38 cellular contexts compared by ENCODE assay signal in the genomic region with DNA sequence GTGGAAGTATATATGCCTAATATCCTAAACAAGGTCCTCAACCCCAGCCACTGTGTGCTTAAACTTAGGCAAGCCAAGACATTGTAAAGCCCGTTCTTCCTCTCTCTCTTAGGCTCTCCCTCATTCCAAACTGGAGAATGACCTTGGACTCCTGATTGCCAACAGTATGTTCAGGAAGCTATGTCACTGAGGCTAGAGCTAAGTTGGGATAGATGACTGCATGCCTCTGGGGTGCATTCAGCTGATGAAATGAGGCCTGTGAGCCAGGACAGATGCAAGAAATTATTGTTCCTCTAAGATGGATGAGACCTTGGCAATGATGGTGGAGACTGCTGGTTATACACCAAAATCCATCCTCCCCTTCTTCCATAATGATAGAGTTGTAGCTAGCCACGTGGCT. TPM values are rescaled to one million over a fixed set of nuclear protein-coding genes. Genes with fewer than 3 reads are reported as not detected.
"Had no signal": no experiment of that assay in that cellular context is flagged by ENCODE, and none has a peak within 500 bp of the region (broad histone marks: within the 10 kb centered on the region; RNA-seq: fewer than 3 reads in every experiment).

No MANE protein-coding gene starts in this region.

- H3K9me3 Mint-ChIP-seq: activated CD4-positive, alpha-beta memory T cell treated with anti-CD3 and anti-CD28 coated beads for 36 hours; activated CD4-positive, alpha-beta T cell treated with anti-CD3 and anti-CD28 coated beads, Interleukin-2, amount 10 ng/mL, durations not matched to agents 24 days and 14 days; activated naive CD4-positive, alpha-beta T cell treated with anti-CD3 and anti-CD28 coated beads for 36 hours; activated naive CD8-positive, alpha-beta T cell treated with anti-CD3 and anti-CD28 coated beads, Interleukin-2, amount 50 U/mL, for 24 hours; activated T-helper 1 cell treated with anti-CD3 and anti-CD28 coated beads, Interleukin-12 subunit alpha, Interleukin-12 subunit beta, Interleukin-2, Interleukin-4 antibody, amounts not matched to agents 30 ng/mL and 10 ng/mL and 1 ng/mL, durations not matched to agents 14 hours and 24 hours and 36 hours; central memory CD8-positive, alpha-beta T cell; dendritic cell treated with granulocyte-macrophage colony-stimulating factor and Interleukin-4, amounts not matched to agents 40 ng/mL and 50 ng/mL, for 4 days; endodermal cell had no signal

- H3K27ac ChIP-seq: adrenal gland, breast epithelium, cardiac muscle cell, coronary artery, dorsolateral prefrontal cortex, foreskin keratinocyte, gastroesophageal sphincter had no signal

- H3K4me3 Mint-ChIP-seq: activated CD4-positive, alpha-beta memory T cell treated with anti-CD3 and anti-CD28 coated beads for 36 hours; activated CD4-positive, alpha-beta T cell treated with anti-CD3 and anti-CD28 coated beads for 36 hours; activated CD4-positive, alpha-beta T cell treated with anti-CD3 and anti-CD28 coated beads, Interleukin-2, amount 10 ng/mL, durations not matched to agents 24 days and 14 days; activated CD8-positive, alpha-beta memory T cell treated with anti-CD3 and anti-CD28 coated beads, Interleukin-2, amount 10 ng/mL, durations not matched to agents 7 days and 5 days; activated CD8-positive, alpha-beta T cell treated with anti-CD3 and anti-CD28 coated beads, Interleukin-2, amount 10 ng/mL, durations not matched to agents 7 days and 5 days; activated naive CD4-positive, alpha-beta T cell treated with anti-CD3 and anti-CD28 coated beads for 36 hours; activated naive CD4-positive, alpha-beta T cell treated with anti-CD3 and anti-CD28 coated beads, Interleukin-2, amount 50 U/mL, for 24 hours; activated naive CD8-positive, alpha-beta T cell treated with anti-CD3 and anti-CD28 coated beads for 36 hours; activated naive CD8-positive, alpha-beta T cell treated with anti-CD3 and anti-CD28 coated beads, Interleukin-2, amount 50 U/mL, for 24 hours; activated T-helper 1 cell treated with anti-CD3 and anti-CD28 coated beads, Interleukin-12 subunit alpha, Interleukin-12 subunit beta, Interleukin-2, Interleukin-4 antibody, amounts not matched to agents 30 ng/mL and 10 ng/mL and 1 ng/mL, durations not matched to agents 14 hours and 24 hours and 36 hours; brain; central memory CD8-positive, alpha-beta T cell; dendritic cell treated with granulocyte-macrophage colony-stimulating factor and Interleukin-4, amounts not matched to agents 40 ng/mL and 50 ng/mL, for 4 days; endodermal cell had no signal

- H3K4me1 Mint-ChIP-seq: activated CD4-positive, alpha-beta T cell treated with anti-CD3 and anti-CD28 coated beads for 36 hours; activated CD4-positive, alpha-beta T cell treated with anti-CD3 and anti-CD28 coated beads, Interleukin-2, amount 10 ng/mL, durations not matched to agents 24 days and 14 days; activated CD8-positive, alpha-beta memory T cell treated with anti-CD3 and anti-CD28 coated beads, Interleukin-2, amount 10 ng/mL, durations not matched to agents 7 days and 5 days; activated naive CD4-positive, alpha-beta T cell treated with anti-CD3 and anti-CD28 coated beads, Interleukin-2, amount 50 U/mL, for 24 hours; activated naive CD8-positive, alpha-beta T cell treated with anti-CD3 and anti-CD28 coated beads for 36 hours; activated naive CD8-positive, alpha-beta T cell treated with anti-CD3 and anti-CD28 coated beads, Interleukin-2, amount 50 U/mL, for 24 hours; brain; central memory CD8-positive, alpha-beta T cell; endodermal cell had no signal

- H3K4me3 ChIP-seq: adrenal gland, breast epithelium, cardiac muscle cell, coronary artery, dorsolateral prefrontal cortex, gastroesophageal sphincter had no signal

- DNase-seq: activated CD4-positive, alpha-beta memory T cell treated with anti-CD3 and anti-CD28 coated beads for 36 hours; activated CD4-positive, alpha-beta T cell treated with anti-CD3 and anti-CD28 coated beads for 36 hours; activated CD4-positive, alpha-beta T cell treated with anti-CD3 and anti-CD28 coated beads, Interleukin-2, amount 10 ng/mL, durations not matched to agents 24 days and 14 days; activated CD4-positive, CD25-positive, alpha-beta regulatory T cell; activated CD4-positive, CD25-positive, alpha-beta regulatory T cell treated with anti-CD3 and anti-CD28 coated beads, Interleukin-2, amount 50 U/mL, for 72 hours; activated CD8-positive, alpha-beta memory T cell treated with anti-CD3 and anti-CD28 coated beads, Interleukin-2, amount 10 ng/mL, durations not matched to agents 7 days and 5 days; activated CD8-positive, alpha-beta memory T cell treated with anti-CD3 and anti-CD28 coated beads, Interleukin-2, amount 50 U/mL, for 4 hours; activated CD8-positive, alpha-beta T cell treated with anti-CD3 and anti-CD28 coated beads, Interleukin-2, amount 10 ng/mL, durations not matched to agents 7 days and 5 days; activated effector memory CD4-positive, alpha-beta T cell treated with anti-CD3 and anti-CD28 coated beads, Interleukin-2, amount 50 U/mL, for 16 hours; activated naive CD4-positive, alpha-beta T cell treated with anti-CD3 and anti-CD28 coated beads for 36 hours; activated naive CD8-positive, alpha-beta T cell treated with anti-CD3 and anti-CD28 coated beads for 36 hours; activated naive CD8-positive, alpha-beta T cell treated with anti-CD3 and anti-CD28 coated beads, Interleukin-2, amount 50 U/mL, for 24 hours; activated T-cell treated with anti-CD3 and anti-CD28 coated beads, Interleukin-2, amount 50 U/mL, for 1 hour; activated T-cell treated with anti-CD3 and anti-CD28 coated beads, Interleukin-2, amount 50 U/mL, for 48 hours; adrenal gland; amygdala; aorta; dorsolateral prefrontal cortex; effector memory CD4-positive, alpha-beta T cell; endodermal cell; foreskin keratinocyte; T-helper 2 cell had no signal

- H3K27me3 ChIP-seq: adrenal gland had no signal

- H3K4me1 ChIP-seq: adrenal gland, breast epithelium, foreskin keratinocyte, gastroesophageal sphincter had no signal

- ATAC-seq: activated CD4-positive, alpha-beta T cell treated with anti-CD3 and anti-CD28 coated beads for 36 hours; activated CD8-positive, alpha-beta memory T cell treated with anti-CD3 and anti-CD28 coated beads, Interleukin-2, amount 10 ng/mL, durations not matched to agents 7 days and 5 days; activated CD8-positive, alpha-beta T cell treated with anti-CD3 and anti-CD28 coated beads, Interleukin-2, amount 10 ng/mL, durations not matched to agents 7 days and 5 days; activated naive CD8-positive, alpha-beta T cell treated with anti-CD3 and anti-CD28 coated beads, Interleukin-2, amount 50 U/mL, for 24 hours; esophagus mucosa; foreskin keratinocyte; gastroesophageal sphincter had no signal

- H3K9me3 ChIP-seq: adrenal gland, breast epithelium, gastroesophageal sphincter had no signal

- H3K36me3 ChIP-seq: adrenal gland, breast epithelium, cardiac muscle cell, gastroesophageal sphincter had no signal

- H3K27ac Mint-ChIP-seq: activated CD4-positive, alpha-beta memory T cell treated with anti-CD3 and anti-CD28 coated beads for 36 hours; activated CD4-positive, alpha-beta T cell treated with anti-CD3 and anti-CD28 coated beads for 36 hours; activated CD4-positive, alpha-beta T cell treated with anti-CD3 and anti-CD28 coated beads, Interleukin-2, amount 10 ng/mL, durations not matched to agents 24 days and 14 days; activated CD8-positive, alpha-beta memory T cell treated with anti-CD3 and anti-CD28 coated beads, Interleukin-2, amount 10 ng/mL, durations not matched to agents 7 days and 5 days; activated CD8-positive, alpha-beta T cell treated with anti-CD3 and anti-CD28 coated beads, Interleukin-2, amount 10 ng/mL, durations not matched to agents 7 days and 5 days; activated naive CD4-positive, alpha-beta T cell treated with anti-CD3 and anti-CD28 coated beads for 36 hours; activated naive CD4-positive, alpha-beta T cell treated with anti-CD3 and anti-CD28 coated beads, Interleukin-2, amount 50 U/mL, for 24 hours; activated naive CD8-positive, alpha-beta T cell treated with anti-CD3 and anti-CD28 coated beads for 36 hours; activated naive CD8-positive, alpha-beta T cell treated with anti-CD3 and anti-CD28 coated beads, Interleukin-2, amount 50 U/mL, for 24 hours; activated T-helper 1 cell treated with anti-CD3 and anti-CD28 coated beads, Interleukin-12 subunit alpha, Interleukin-12 subunit beta, Interleukin-2, Interleukin-4 antibody, amounts not matched to agents 30 ng/mL and 10 ng/mL and 1 ng/mL, durations not matched to agents 14 hours and 24 hours and 36 hours; activated T-helper 2 cell treated with anti-CD3 and anti-CD28 coated beads, Interferon-gamma antibody, Interleukin-2, Interleukin-4, amounts not matched to agents 10 μg/mL and 5 μg/mL and 100 μg/mL, durations not matched to agents 14 hours and 24 hours and 36 hours; brain; dendritic cell treated with granulocyte-macrophage colony-stimulating factor and Interleukin-4, amounts not matched to agents 40 ng/mL and 50 ng/mL, for 4 days; endodermal cell had no signal

- H3K36me3 Mint-ChIP-seq: activated CD4-positive, alpha-beta memory T cell treated with anti-CD3 and anti-CD28 coated beads for 36 hours; activated CD8-positive, alpha-beta memory T cell treated with anti-CD3 and anti-CD28 coated beads, Interleukin-2, amount 10 ng/mL, durations not matched to agents 7 days and 5 days; activated naive CD4-positive, alpha-beta T cell treated with anti-CD3 and anti-CD28 coated beads, Interleukin-2, amount 50 U/mL, for 24 hours; activated naive CD8-positive, alpha-beta T cell treated with anti-CD3 and anti-CD28 coated beads for 36 hours; brain had no signal

RNA-seq across cellular contexts. Expression of a gene that starts 27.9 kb away (rescaled TPM):
- total RNA-seq: activated CD4-positive, alpha-beta memory T cell treated with anti-CD3 and anti-CD28 coated beads for 36 hours; activated CD4-positive, alpha-beta T cell treated with anti-CD3 and anti-CD28 coated beads for 36 hours; activated CD4-positive, alpha-beta T cell treated with anti-CD3 and anti-CD28 coated beads, Interleukin-2, amount 10 ng/mL, durations not matched to agents 24 days and 14 days; activated CD8-positive, alpha-beta memory T cell treated with anti-CD3 and anti-CD28 coated beads for 36 hours; activated CD8-positive, alpha-beta memory T cell treated with anti-CD3 and anti-CD28 coated beads, Interleukin-2, amount 10 ng/mL, durations not matched to agents 7 days and 5 days; activated CD8-positive, alpha-beta T cell treated with anti-CD3 and anti-CD28 coated beads, Interleukin-2, amount 10 ng/mL, durations not matched to agents 7 days and 5 days; activated naive CD4-positive, alpha-beta T cell treated with anti-CD3 and anti-CD28 coated beads for 36 hours; activated naive CD8-positive, alpha-beta T cell treated with anti-CD3 and anti-CD28 coated beads for 36 hours; activated T-helper 1 cell treated with anti-CD3 and anti-CD28 coated beads, Interleukin-12 subunit alpha, Interleukin-12 subunit beta, Interleukin-2, Interleukin-4 antibody, amounts not matched to agents 30 ng/mL and 10 ng/mL and 1 ng/mL, durations not matched to agents 14 hours and 24 hours and 36 hours; activated T-helper 2 cell treated with anti-CD3 and anti-CD28 coated beads, Interferon-gamma antibody, Interleukin-2, Interleukin-4, amounts not matched to agents 10 μg/mL and 5 μg/mL and 100 μg/mL, durations not matched to agents 14 hours and 24 hours and 36 hours; adrenal gland; aorta; breast epithelium; cardiac muscle cell; cerebellum; endodermal cell; epithelial cell of proximal tubule; esophagus mucosa; foreskin keratinocyte; gastroesophageal sphincter; glomerular endothelial cell; T-helper 1 cell treated with Interleukin-12 subunit alpha and Interleukin-12 subunit beta and Interleukin-4 antibody, amounts not matched to agents 30 ng/mL and 1 ng/mL, for 36 hours had no signal
- polyA plus RNA-seq: adrenal gland, aorta, cardiac muscle cell, foreskin keratinocyte had no signal
